8 cellular contexts compared by ENCODE assay signal in the genomic region with DNA sequence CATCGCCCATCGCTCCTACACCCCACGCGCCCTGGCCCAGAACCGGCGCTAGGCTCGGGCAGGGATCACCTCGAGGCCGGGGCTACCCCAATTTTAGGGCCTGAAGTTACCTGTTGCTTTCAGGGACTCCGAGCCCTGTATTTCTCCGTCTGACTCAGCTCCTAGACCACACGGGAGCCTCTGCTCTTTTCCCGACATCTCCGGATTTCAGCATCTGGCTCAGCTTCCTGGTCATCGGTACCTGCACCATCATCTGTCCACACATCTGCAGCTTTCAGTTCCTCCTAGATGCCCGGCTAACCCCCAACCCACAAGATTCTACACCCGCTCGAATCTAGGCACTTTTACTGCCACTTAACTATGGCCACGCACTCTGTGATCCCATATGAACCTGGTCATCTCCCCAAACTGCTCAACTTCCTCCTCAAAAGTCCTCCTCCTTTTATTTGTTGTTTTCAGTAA. TPM values are rescaled to one million over a fixed set of nuclear protein-coding genes. Genes with fewer than 3 reads are reported as not detected.
DNase-seq lines count a peak whose midpoint lies in the region; ATAC-seq and TF ChIP-seq lines count a peak whose summit lies in the region.

No MANE protein-coding gene starts in this region.

- no peak overlapping the region for H4K91ac ChIP-seq in neuronal stem cell (ENCODE audit: low read depth, low read length, poor library complexity)

- no peak overlapping the region for H2AK5ac ChIP-seq in neuronal stem cell (ENCODE audit: low read depth, low read length)

- no CpG with 5 or more reads among the region's 19 CpGs for WGBS in neuronal stem cell (ENCODE audit: extremely low coverage in 2 of 2, insufficient read length in 2 of 2, insufficient replicate concordance in 1 of 2), 2 donors

- H3K4me2 ChIP-seq in neuronal stem cell (ENCODE audit: insufficient read depth, low read length, poor library complexity, severe bottlenecking) = peak overlapping the region; percentile 94

- H2BK15ac ChIP-seq in neuronal stem cell (ENCODE audit: low read length) = peak overlapping the region; percentile 6

- no peak for DNase-seq in ascending aorta (ENCODE audit: low spot score in 2 of 2)
- DNase-seq in neuronal stem cell (ENCODE audit: low spot score) = no peak
- DNase-seq in NCI-H1694 (lab: John Stamatoyannopoulos, UW) = no peak
- no peak for DNase-seq in mesenteric fat pad (ENCODE audit: low spot score)
- DNase-seq in amygdala (lab: John Stamatoyannopoulos, UW) = no peak
- DNase-seq in LoVo (ENCODE audit: low spot score) = no peak

- ATAC-seq in HG02759 (IDR thresholded peaks at IDR 0.05; ENCODE audit: unreplicated experiment) = peak; percentile 52

- peak overlapping the region; percentile 78 for H3K23ac ChIP-seq in neuronal stem cell (ENCODE audit: low read depth, low read length, poor library complexity)

- H3K14ac ChIP-seq in neuronal stem cell (ENCODE audit: low read length) = peak overlapping the region; percentile 12

- intact Hi-C loops in ascending aorta (cut with DNase I) = loop anchor here (1.0 kb wide), 1 partner anchor 419 kb away; no protein-coding TSS in a partner anchor

- TF ChIP-seq CTCF in GM12875 (IDR thresholded peaks at IDR 0.05; ENCODE audit: borderline replicate concordance, insufficient read depth, low read depth, low read length) = no peak
- no peak for TF ChIP-seq CTCF in ascending aorta (IDR thresholded peaks at IDR 0.05)

- H2BK120ac ChIP-seq in neuronal stem cell (ENCODE audit: low read depth, low read length) = no peak overlapping the region

- peak overlapping the region; percentile 89 for H3K18ac ChIP-seq in neuronal stem cell (ENCODE audit: low read length)

- no peaks in the 10 kb centered on the region for H3K79me1 ChIP-seq in neuronal stem cell (ENCODE audit: low read depth, low read length)

- H2AFZ ChIP-seq in neuronal stem cell (ENCODE audit: low read length) = peak overlapping the region; percentile 96

- peak overlapping the region; percentile 65 for H3K4me3 ChIP-seq in GM12875 (ENCODE audit: low read depth, low read length)
- H3K4me3 ChIP-seq in ascending aorta = peak overlapping the region; percentile 58 to 82
- peak overlapping the region in 1 of 2 donors; percentile 77 for H3K4me3 ChIP-seq in neuronal stem cell (ENCODE audit: low read length in 2 of 2)

- H3K27me3 ChIP-seq in ascending aorta (no peaks in the 10 kb centered on the region), neuronal stem cell (ENCODE audit: control insufficient read depth in 3 of 3, insufficient read depth in 3 of 3, low read depth in 1 of 3, low read length in 3 of 3) (peaks cover 0 to 17% (median 13%) of the 10 kb centered on the region in 3 experiments)

- no peak overlapping the region for H3K27ac ChIP-seq in ascending aorta
- no peak overlapping the region for H3K27ac ChIP-seq in neuronal stem cell (replicated peaks; ENCODE audit: low read length)

- no peak overlapping the region for H2BK12ac ChIP-seq in neuronal stem cell (ENCODE audit: low read length)

- H4K8ac ChIP-seq in neuronal stem cell (ENCODE audit: low read depth, low read length) = no peak overlapping the region

- no peak overlapping the region for H3K9ac ChIP-seq in neuronal stem cell (ENCODE audit: low read depth, low read length, poor library complexity)

- H3K4me1 ChIP-seq in ascending aorta (peaks cover 0 to 5% of the 10 kb centered on the region in 2 donors), neuronal stem cell (ENCODE audit: control insufficient read depth in 2 of 2, insufficient read depth in 1 of 2, low read depth in 1 of 2, low read length in 2 of 2) (peaks cover 0 to 4% of the 10 kb centered on the region in 2 donors)

- no peak overlapping the region for H3K4ac ChIP-seq in neuronal stem cell (ENCODE audit: low read length)

- no peaks in the 10 kb centered on the region for H3K9me3 ChIP-seq in ascending aorta
- H3K9me3 ChIP-seq in neuronal stem cell (replicated peaks in 1 of 2; ENCODE audit: control insufficient read depth in 2 of 2, insufficient read depth in 1 of 2, low read depth in 1 of 2, low read length in 2 of 2) = no peaks in the 10 kb centered on the region

- no peaks in the 10 kb centered on the region for H3K36me3 ChIP-seq in ascending aorta
- H3K36me3 ChIP-seq in neuronal stem cell (replicated peaks in 1 of 2; ENCODE audit: control insufficient read depth in 2 of 2, insufficient read depth in 2 of 2, low read length in 2 of 2) = no peaks in the 10 kb centered on the region

- no peak overlapping the region for H2BK5ac ChIP-seq in neuronal stem cell (ENCODE audit: low read length)

RNA-seq across cellular contexts. Expression of a gene that starts 12.1 kb away (rescaled TPM):
- total RNA-seq in ascending aorta (not detected), mesenteric fat pad (not detected)
- 15.0 TPM for polyA plus RNA-seq in neuronal stem cell (2013, experiment 1 of 2)
- 11.1 TPM for polyA plus RNA-seq in neuronal stem cell (2013, experiment 2 of 2)

RNA-seq across cellular contexts. Expression of a gene that starts 29.2 kb away (rescaled TPM):
- not detected for total RNA-seq in ascending aorta
- not detected for polyA plus RNA-seq in neuronal stem cell (2013, experiment 1 of 2)
- polyA plus RNA-seq in neuronal stem cell (2013, experiment 2 of 2) = not detected
- total RNA-seq in mesenteric fat pad = not detected

RNA-seq across cellular contexts. Expression of a gene that starts 32.9 kb away (rescaled TPM):
- 4.5 TPM for total RNA-seq in ascending aorta
- 0.35 TPM for polyA plus RNA-seq in neuronal stem cell (2013, experiment 1 of 2)
- 0.44 TPM for polyA plus RNA-seq in neuronal stem cell (2013, experiment 2 of 2)
- total RNA-seq in mesenteric fat pad = 18.9 TPM

RNA-seq across cellular contexts. Expression of a gene that starts 49.5 kb away (rescaled TPM):
- total RNA-seq in ascending aorta (not detected), mesenteric fat pad (6.6 TPM)
- not detected for polyA plus RNA-seq in neuronal stem cell (2013, experiment 1 of 2)
- not detected for polyA plus RNA-seq in neuronal stem cell (2013, experiment 2 of 2)
